2 cellular contexts compared by ENCODE assay signal in genomic region chr19:48511321-48511731, GRCh38.
TF ChIP-seq lines count a peak whose summit lies in the region.

No MANE protein-coding gene starts in this region.

TF ChIP-seq in SK-N-SH treated with all-trans-retinoic acid at 6 μM for 48 hours, 23 proteins besides CTCF, POLR2A, EP300 and RAD21:
- TF ChIP-seq BACH2 (CRISPR knock-in tag; IDR thresholded peaks at IDR 0.05; ENCODE audit: borderline replicate concordance) (no peak), CSDC2 (CRISPR knock-in tag; IDR thresholded peaks at IDR 0.05) (no peak), SNAI2 (CRISPR knock-in tag; IDR thresholded peaks at IDR 0.05) (no peak)

TF ChIP-seq in HepG2, 621 proteins besides CTCF, POLR2A, EP300 and RAD21:
- TF ChIP-seq CHD4 (IDR thresholded peaks at IDR 0.05; ENCODE audit: borderline replicate concordance, low read length): no peak
